ENCODE assay signal across 13 cellular contexts in the genomic region with DNA sequence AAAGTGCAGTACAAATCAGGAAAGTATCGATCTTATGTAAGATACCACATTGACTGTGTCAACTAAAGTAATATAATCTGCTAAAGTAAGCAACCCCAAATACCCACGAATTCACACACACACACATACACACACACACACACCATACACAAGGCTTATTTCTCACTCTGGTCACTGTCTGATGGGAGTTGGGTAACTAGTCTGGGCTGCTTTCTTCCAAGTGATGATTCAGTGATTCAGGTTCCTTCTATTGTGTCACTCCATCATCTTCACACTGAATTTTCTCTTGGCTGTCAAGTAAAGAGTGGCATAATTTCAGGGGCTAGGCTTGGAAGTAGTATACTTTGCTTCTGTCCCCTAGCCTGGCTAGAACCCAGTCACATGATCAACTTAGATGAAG.
DNase-seq lines count a peak whose midpoint lies in the region; ATAC-seq, FAIRE-seq and TF ChIP-seq lines count a peak whose summit lies in the region.
"Had no signal": no experiment of that assay in that cellular context is flagged by ENCODE, and none has a peak within 500 bp of the region (broad histone marks: within the 10 kb centered on the region; RNA-seq: fewer than 3 reads in every experiment).

No MANE protein-coding gene starts in this region.

- 92% methylated on average over 2 of the region's 2 CpGs; no CpG with 5 or more reads in 1 of the 2 experiments for WGBS in H1 (ENCODE audit: extremely low coverage in 1 of 2, insufficient coverage in 1 of 2, insufficient read length in 1 of 2, insufficient replicate concordance in 2 of 2, low coverage in 1 of 2, low lambda C conversion rate in 2 of 2, missing lambda C conversion rate in 1 of 2), 2 experiments

- no peak overlapping the region for H3K14ac ChIP-seq in H1 (ENCODE audit: insufficient read length)

- TF ChIP-seq CTCF in MCF 10A (IDR thresholded peaks at IDR 0.05; ENCODE audit: unreplicated experiment) (no peak), breast epithelium (IDR thresholded peaks at IDR 0.05) (no peak), H1 (IDR thresholded peaks at IDR 0.05; ENCODE audit: control extremely low read depth in 1 of 3, insufficient read depth in 1 of 3, low read depth in 1 of 3, low read length in 3 of 3) (no peak), neural cell (IDR thresholded peaks at IDR 0.05; ENCODE audit: poor library complexity, severe bottlenecking) (no peak), glutamatergic neuron (IDR thresholded peaks at IDR 0.05; ENCODE audit: partially characterized antibody, unreplicated experiment) (no peak)

- H3K79me2 ChIP-seq in H1 (ENCODE audit: control insufficient read depth in 1 of 2, insufficient read depth in 2 of 2, low read length in 2 of 2), result no peaks in the 10 kb centered on the region
- H3K79me2 ChIP-seq in neural cell (replicated peaks; ENCODE audit: insufficient read depth, low read length), result no peaks in the 10 kb centered on the region

- no peak overlapping the region for H4K5ac ChIP-seq in H1 (ENCODE audit: insufficient read length, low read depth, low read length)

- H2AK5ac ChIP-seq in H1 (ENCODE audit: low read depth, low read length), result no peak overlapping the region

- H3K56ac ChIP-seq in H1 (replicated peaks; ENCODE audit: insufficient read length, low read depth, low read length), result no peak overlapping the region

- H3K27me3 Mint-ChIP-seq in MCF 10A (ENCODE audit: insufficient read depth, unreplicated experiment), result no peaks in the 10 kb centered on the region
- H3K27me3 Mint-ChIP-seq in glutamatergic neuron (ENCODE audit: unreplicated experiment), result no peaks in the 10 kb centered on the region

- no peaks in the 10 kb centered on the region for H3K9me3 ChIP-seq in breast epithelium
- no peaks in the 10 kb centered on the region for H3K9me3 ChIP-seq in H1 (ENCODE audit: insufficient read depth in 2 of 2, low read depth in 1 of 2, low read length in 1 of 2)
- no peaks in the 10 kb centered on the region for H3K9me3 ChIP-seq in neural cell (ENCODE audit: low read length)
- H3K9me3 ChIP-seq: BLaER1 treated with 17β-estradiol and CSF1 and Interleukin-3, amounts not matched to agents 10 nM and 100 nM had no signal

- H2BK15ac ChIP-seq in H1 (ENCODE audit: low read length), result 0 out of 2 replicates have a peak overlapping the region, but pooled peaks have one; percentile 50

- H2AFZ ChIP-seq in H1 (ENCODE audit: low read length) (0 out of 2 replicates have a peak overlapping the region, but pooled peaks have one; percentile 40), neural cell (ENCODE audit: low read depth, low read length) (peak overlapping the region; percentile 12)
- H2AFZ ChIP-seq: PC-9 had no signal

- H3K23ac ChIP-seq in H1 (ENCODE audit: insufficient read length), result no peak overlapping the region

- TF ChIP-seq POLR2A in breast epithelium (IDR thresholded peaks at IDR 0.05), result no peak
- no peak for TF ChIP-seq POLR2A in H1 (IDR thresholded peaks at IDR 0.05; ENCODE audit: control extremely low read depth in 1 of 2, low read depth in 2 of 2, low read length in 2 of 2)

- ATAC-seq in HG02885 (IDR thresholded peaks at IDR 0.05; ENCODE audit: poor library complexity, unreplicated experiment), result no peak
- ATAC-seq in GM19452 (IDR thresholded peaks at IDR 0.05; ENCODE audit: unreplicated experiment), result no peak

- TF ChIP-seq EP300 in H1 (IDR thresholded peaks at IDR 0.05; ENCODE audit: borderline replicate concordance in 1 of 2, low read depth in 2 of 2, low read length in 2 of 2) (no peak), neural cell (conservative IDR thresholded peaks at IDR 0.05; ENCODE audit: poor library complexity, severe bottlenecking) (no peak)

- H3K4me1 Mint-ChIP-seq in MCF 10A (ENCODE audit: insufficient read depth, unreplicated experiment) (peaks cover 10% of the 10 kb centered on the region), glutamatergic neuron (ENCODE audit: low read depth, unreplicated experiment) (peaks cover 8% of the 10 kb centered on the region)

- H3K4me1 ChIP-seq in breast epithelium (no peaks in the 10 kb centered on the region), H1 (replicated peaks in 1 of 4; ENCODE audit: control insufficient read depth in 3 of 4, insufficient read depth in 4 of 4, low read length in 3 of 4) (no peaks in the 10 kb centered on the region)
- H3K4me1 ChIP-seq: BLaER1 treated with 17β-estradiol and CSF1 and Interleukin-3, amounts not matched to agents 10 nM and 100 nM had no signal

- CTCF ChIA-PET in MCF 10A (lab: Yijun Ruan, JAX) (interaction anchor here (0.6 to 6.4 kb wide), 63 partner anchors 8 to 663 kb away, joined by 3 to 135 read pairs (median 4); no protein-coding TSS in a partner anchor), H1 (lab: Charles Lee; ENCODE audit: partially characterized antibody) (interaction anchor here (0.5 to 6.7 kb wide), 46 partner anchors 9 to 1511 kb away, joined by 3 to 97 read pairs (median 5); no protein-coding TSS in a partner anchor)

- H4K8ac ChIP-seq in H1 (ENCODE audit: extremely low read depth, insufficient read depth, low read length), result no peak overlapping the region

- no TSS peak for BruUV-seq in MCF 10A (replicated peaks; lab: Mats Ljungman, UMichigan)

- no peak overlapping the region for H3K4me3 Mint-ChIP-seq in MCF 10A (ENCODE audit: unreplicated experiment)
- H3K4me3 Mint-ChIP-seq in glutamatergic neuron (ENCODE audit: unreplicated experiment), result no peak overlapping the region
- H3K4me3 Mint-ChIP-seq: CD8-positive, alpha-beta T cell had no signal

- H3K4me3 ChIP-seq in breast epithelium (no peak overlapping the region), H1 (ENCODE audit: extremely low read depth in 1 of 4, insufficient read depth in 2 of 4, low read depth in 3 of 4, low read length in 4 of 4) (no peak overlapping the region), neural cell (ENCODE audit: low read length) (no peak overlapping the region)
- H3K4me3 ChIP-seq: BLaER1 treated with 17β-estradiol and CSF1 and Interleukin-3, amounts not matched to agents 10 nM and 100 nM; PC-9 had no signal

- no peaks in the 10 kb centered on the region for H4K20me1 ChIP-seq in H1 (replicated peaks in 1 of 2; ENCODE audit: control insufficient read depth in 1 of 2, insufficient read depth in 2 of 2, low read length in 2 of 2)
- H4K20me1 ChIP-seq in neural cell (ENCODE audit: insufficient read depth), result no peaks in the 10 kb centered on the region
- H4K20me1 ChIP-seq: BLaER1 treated with 17β-estradiol and CSF1 and Interleukin-3, amounts not matched to agents 10 nM and 100 nM had no signal

- H2BK20ac ChIP-seq in H1 (ENCODE audit: low read length), result no peak overlapping the region

- no peak overlapping the region; the same call in 1 of the 2 replicates for H2BK5ac ChIP-seq in H1 (ENCODE audit: low read depth, low read length)

- POLR2A ChIA-PET in MCF 10A (lab: Yijun Ruan, JAX), result interaction anchor here (1.0 to 3.0 kb wide), 10 partner anchors 12 to 252 kb away, joined by 3 to 23 read pairs (median 6); no protein-coding TSS in a partner anchor
- POLR2A ChIA-PET in H1 (lab: Charles Lee; ENCODE audit: partially characterized antibody), result interaction anchor here (0.6 kb wide), 1 partner anchor 60 kb away, joined by 3 read pairs; no protein-coding TSS in a partner anchor

- H3K27me3 ChIP-seq in breast epithelium (no peaks in the 10 kb centered on the region), H1 (replicated peaks in 1 of 4; ENCODE audit: control insufficient read depth in 3 of 4, extremely low read depth in 1 of 4, insufficient read depth in 3 of 4, low read length in 3 of 4) (no peaks in the 10 kb centered on the region; a peak in 1 of 7 replicates), neural cell (ENCODE audit: insufficient read depth, low read depth, low read length) (no peaks in the 10 kb centered on the region)
- H3K27me3 ChIP-seq: BLaER1 treated with 17β-estradiol and CSF1 and Interleukin-3, amounts not matched to agents 10 nM and 100 nM had no signal

- DNase-seq in MCF 10A (ENCODE audit: unreplicated experiment) (peak; percentile 21), breast epithelium (ENCODE audit: low spot score in 2 of 2) (no peak), H1 (ENCODE audit: low read depth in 1 of 2, low spot score in 2 of 2) (no peak), DMS114 treated with DMSO at 0.1 percent for 48 hours (lab: John Stamatoyannopoulos, UW; ENCODE audit: unreplicated experiment) (no peak), glutamatergic neuron (no peak)
- DNase-seq: CD8-positive, alpha-beta T cell; NCI-H1092 had no signal

- H2BK12ac ChIP-seq in H1 (ENCODE audit: low read depth, low read length), result 0 out of 2 replicates have a peak overlapping the region, but pooled peaks have one; percentile 30

- TF ChIP-seq RAD21 in H1 (IDR thresholded peaks at IDR 0.05 in 1 of 2, conservative IDR thresholded peaks at IDR 0.05 in 1 of 2; ENCODE audit: low read depth in 2 of 2, low read length in 2 of 2), result no peak
- no peak for TF ChIP-seq RAD21 in neural cell (conservative IDR thresholded peaks at IDR 0.05)

- H3K23me2 ChIP-seq in H1 (ENCODE audit: low read depth, low read length), result peaks cover 2% of the 10 kb centered on the region; the same call in 1 of the 2 replicates

- H3F3A ChIP-seq in neural cell (ENCODE audit: insufficient read depth, low read length, poor library complexity, severe bottlenecking), result no peaks in the 10 kb centered on the region

- H3K9me2 ChIP-seq in neural cell (ENCODE audit: insufficient read depth, low read length), result no peaks in the 10 kb centered on the region

- no peak overlapping the region for H3K18ac ChIP-seq in H1 (ENCODE audit: extremely low read depth, low read length)

- intact Hi-C loops in MCF 10A (cut with micrococcal nuclease) (loop anchor here (1.0 to 5.0 kb wide), 2 partner anchors 149 to 250 kb away; partner anchors contain the start of gene BBX), breast epithelium (cut with DNase I; ENCODE audit: low total_unique reads) (no loop called here)

- H3K27ac ChIP-seq in breast epithelium, result no peak overlapping the region
- H3K27ac ChIP-seq in H1 (ENCODE audit: low read depth, low read length), result no peak overlapping the region
- no peak overlapping the region for H3K27ac ChIP-seq in neural cell (ENCODE audit: low read length)
- H3K27ac ChIP-seq: 22Rv1; BLaER1 treated with 17β-estradiol and CSF1 and Interleukin-3, amounts not matched to agents 10 nM and 100 nM; PC-9 had no signal

- H4K91ac ChIP-seq in H1 (replicated peaks; ENCODE audit: insufficient read length, low read length), result no peak overlapping the region

- H2BK120ac ChIP-seq in H1 (replicated peaks; ENCODE audit: low read depth, low read length), result no peak overlapping the region

- H3K4ac ChIP-seq in H1 (replicated peaks; ENCODE audit: insufficient read length, low read depth, low read length), result no peak overlapping the region

- H3K9ac ChIP-seq in H1 (replicated peaks in 1 of 4; ENCODE audit: extremely low read depth in 1 of 4, low read depth in 3 of 4, low read length in 3 of 4), result no peak overlapping the region
- no peak overlapping the region for H3K9ac ChIP-seq in neural cell (ENCODE audit: low read length)
- H3K9ac ChIP-seq: BLaER1 treated with 17β-estradiol and CSF1 and Interleukin-3, amounts not matched to agents 10 nM and 100 nM had no signal

- no peak for FAIRE-seq in H1 (lab: Jason Lieb, UNC)

- no peaks in the 10 kb centered on the region for H3K9me3 Mint-ChIP-seq in MCF 10A (ENCODE audit: unreplicated experiment)
- no peaks in the 10 kb centered on the region for H3K9me3 Mint-ChIP-seq in glutamatergic neuron (ENCODE audit: unreplicated experiment)
- H3K9me3 Mint-ChIP-seq: CD8-positive, alpha-beta T cell had no signal

- H3K27ac Mint-ChIP-seq in MCF 10A (ENCODE audit: low read depth, unreplicated experiment) (peak overlapping the region; percentile 54), glutamatergic neuron (ENCODE audit: unreplicated experiment) (no peak overlapping the region)
- H3K27ac Mint-ChIP-seq: CD8-positive, alpha-beta T cell had no signal

- H3K79me1 ChIP-seq in H1 (ENCODE audit: low read depth, low read length), result no peaks in the 10 kb centered on the region

- no peak overlapping the region for H3K4me2 ChIP-seq in H1 (ENCODE audit: insufficient read depth in 1 of 2, low read depth in 2 of 2, low read length in 2 of 2)
- no peak overlapping the region for H3K4me2 ChIP-seq in neural cell (ENCODE audit: low read length)
- H3K4me2 ChIP-seq: BLaER1 treated with 17β-estradiol and CSF1 and Interleukin-3, amounts not matched to agents 10 nM and 100 nM; PC-9 had no signal

- no peaks in the 10 kb centered on the region for H3K36me3 ChIP-seq in breast epithelium
- H3K36me3 ChIP-seq in H1 (ENCODE audit: control insufficient read depth in 2 of 4, insufficient read depth in 4 of 4, low read length in 3 of 4), result no peaks in the 10 kb centered on the region
- H3K36me3 ChIP-seq in neural cell (ENCODE audit: insufficient read depth, low read length), result no peaks in the 10 kb centered on the region
- H3K36me3 ChIP-seq: BLaER1 treated with 17β-estradiol and CSF1 and Interleukin-3, amounts not matched to agents 10 nM and 100 nM had no signal

- H3K36me3 Mint-ChIP-seq in MCF 10A (ENCODE audit: insufficient read depth, unreplicated experiment) (no peaks in the 10 kb centered on the region), glutamatergic neuron (ENCODE audit: unreplicated experiment) (no peaks in the 10 kb centered on the region)
- H3K36me3 Mint-ChIP-seq: CD8-positive, alpha-beta T cell had no signal
